ENCODE assay signal across 9 cellular contexts in genomic region chr7:158816271-158816670, GRCh38. TPM values are rescaled to one million over a fixed set of nuclear protein-coding genes. Genes with fewer than 3 reads are reported as not detected.
DNase-seq lines count a peak whose midpoint lies in the region; ATAC-seq and TF ChIP-seq lines count a peak whose summit lies in the region.
"Had no signal": no experiment of that assay in that cellular context is flagged by ENCODE, and none has a peak within 500 bp of the region (broad histone marks: within the 10 kb centered on the region; RNA-seq: fewer than 3 reads in every experiment).

No MANE protein-coding gene starts in this region.

- no peak for DNase-seq in stimulated activated naive CD8-positive, alpha-beta T cell treated with anti-CD3 and anti-CD28 coated beads, Interleukin-15, Interleukin-2, amounts not matched to agents 100 U/mL and 50 U/mL, for 24 hours
- DNase-seq in coronary artery (ENCODE audit: low spot score) (no peak), NCI-H510A (lab: John Stamatoyannopoulos, UW) (no peak), GOT3 (lab: John Stamatoyannopoulos, UW) (no peak), RPMI8226 (no peak)
- no peak for DNase-seq in naive thymus-derived CD4-positive, alpha-beta T cell
- no peak for DNase-seq in stimulated activated CD4-positive, alpha-beta T cell treated with anti-CD3 and anti-CD28 coated beads, Interleukin-15, amount 100 ng/mL, for 24 hours
- DNase-seq: dorsolateral prefrontal cortex had no signal

- H3K4me3 Mint-ChIP-seq in stimulated activated naive CD8-positive, alpha-beta T cell treated with anti-CD3 and anti-CD28 coated beads, Interleukin-15, Interleukin-2, amounts not matched to agents 100 ng/mL and 50 ng/mL, for 24 hours, result peak overlapping the region; percentile 21
- peak overlapping the region; percentile 72 to 93 (median 86) for H3K4me3 Mint-ChIP-seq in naive thymus-derived CD4-positive, alpha-beta T cell

- no peak for ATAC-seq in stimulated activated naive CD8-positive, alpha-beta T cell treated with anti-CD3 and anti-CD28 coated beads, Interleukin-15, Interleukin-2, amounts not matched to agents 100 U/mL and 50 U/mL, for 24 hours
- no peak for ATAC-seq in naive thymus-derived CD4-positive, alpha-beta T cell

- peak overlapping the region; percentile 7 for H3K4me3 ChIP-seq in coronary artery
- no peak overlapping the region for H3K4me3 ChIP-seq in naive thymus-derived CD4-positive, alpha-beta T cell (ENCODE audit: low read length)
- H3K4me3 ChIP-seq: dorsolateral prefrontal cortex had no signal

- CTCF ChIA-PET in naive thymus-derived CD4-positive, alpha-beta T cell (lab: Charles Lee), result interaction anchor here (0.7 to 2.2 kb wide), 5 partner anchors 11 to 83 kb away, joined by 3 to 9 read pairs (median 3); no protein-coding TSS in a partner anchor

- H3K4me1 Mint-ChIP-seq in stimulated activated naive CD8-positive, alpha-beta T cell treated with anti-CD3 and anti-CD28 coated beads, Interleukin-15, Interleukin-2, amounts not matched to agents 100 ng/mL and 50 ng/mL, for 24 hours (ENCODE audit: low read depth), result peaks cover 100% of the 10 kb centered on the region
- peaks cover 82 to 100% (median 98%) of the 10 kb centered on the region in 7 donors for H3K4me1 Mint-ChIP-seq in naive thymus-derived CD4-positive, alpha-beta T cell

- H3K27ac Mint-ChIP-seq in stimulated activated naive CD8-positive, alpha-beta T cell treated with anti-CD3 and anti-CD28 coated beads, Interleukin-15, Interleukin-2, amounts not matched to agents 100 ng/mL and 50 ng/mL, for 24 hours, result peak overlapping the region; percentile 99
- peak overlapping the region; percentile 96 to 99 (median 98) for H3K27ac Mint-ChIP-seq in naive thymus-derived CD4-positive, alpha-beta T cell

- H3K36me3 Mint-ChIP-seq in stimulated activated naive CD8-positive, alpha-beta T cell treated with anti-CD3 and anti-CD28 coated beads, Interleukin-15, Interleukin-2, amounts not matched to agents 100 ng/mL and 50 ng/mL, for 24 hours (ENCODE audit: low read depth), result peaks cover 9% of the 10 kb centered on the region
- peaks cover 0 to 21% (median 8%) of the 10 kb centered on the region in 5 donors for H3K36me3 Mint-ChIP-seq in naive thymus-derived CD4-positive, alpha-beta T cell

- intact Hi-C loops in naive thymus-derived CD4-positive, alpha-beta T cell (cut with micrococcal nuclease), result no loop called here

- no peaks in the 10 kb centered on the region for H3K9me3 Mint-ChIP-seq in stimulated activated naive CD8-positive, alpha-beta T cell treated with anti-CD3 and anti-CD28 coated beads, Interleukin-15, Interleukin-2, amounts not matched to agents 100 ng/mL and 50 ng/mL, for 24 hours
- H3K9me3 Mint-ChIP-seq in naive thymus-derived CD4-positive, alpha-beta T cell, result peaks cover 0 to 4% (median 0%) of the 10 kb centered on the region in 11 donors

- no peaks in the 10 kb centered on the region for H3K36me3 ChIP-seq in naive thymus-derived CD4-positive, alpha-beta T cell (ENCODE audit: control insufficient read depth in 2 of 3, insufficient read depth in 3 of 3, low read length in 3 of 3)

- no peaks in the 10 kb centered on the region for H3K27me3 Mint-ChIP-seq in stimulated activated naive CD8-positive, alpha-beta T cell treated with anti-CD3 and anti-CD28 coated beads, Interleukin-15, Interleukin-2, amounts not matched to agents 100 ng/mL and 50 ng/mL, for 24 hours
- H3K27me3 Mint-ChIP-seq in naive thymus-derived CD4-positive, alpha-beta T cell, result no peaks in the 10 kb centered on the region

- POLR2A ChIA-PET in naive thymus-derived CD4-positive, alpha-beta T cell (lab: Charles Lee), result interaction anchor here (0.7 to 2.8 kb wide), 8 partner anchors 8 to 87 kb away, joined by 3 to 34 read pairs (median 4); partner anchors contain the start of gene ESYT2

- H3K4me1 ChIP-seq in naive thymus-derived CD4-positive, alpha-beta T cell (ENCODE audit: control insufficient read depth in 2 of 2, insufficient read depth in 2 of 2, low read length in 2 of 2), result peaks cover 82 to 94% of the 10 kb centered on the region in 2 donors

- TF ChIP-seq CTCF in coronary artery (IDR thresholded peaks at IDR 0.05), result no peak

- no peaks in the 10 kb centered on the region for H3K9me3 ChIP-seq in naive thymus-derived CD4-positive, alpha-beta T cell (ENCODE audit: control insufficient read depth in 2 of 3, low read length in 3 of 3)

- H3K27me3 ChIP-seq in naive thymus-derived CD4-positive, alpha-beta T cell (ENCODE audit: control insufficient read depth in 2 of 2, insufficient read depth in 2 of 2, low read length in 2 of 2), result no peaks in the 10 kb centered on the region
- H3K27me3 ChIP-seq: dorsolateral prefrontal cortex had no signal

- H3K27ac ChIP-seq in coronary artery, result peak overlapping the region; percentile 69 to 97
- H3K27ac ChIP-seq in naive thymus-derived CD4-positive, alpha-beta T cell (ENCODE audit: low read depth, low read length), result peak overlapping the region; percentile 94

RNA-seq across cellular contexts. Expression of gene ESYT2, which starts 13.0 kb away (rescaled TPM):
- 100 to 1,000 TPM; 103 to 129 (median 113) TPM for total RNA-seq in naive thymus-derived CD4-positive, alpha-beta T cell
- 10 to 100 TPM; 46.3 to 87.2 TPM for polyA plus RNA-seq in naive thymus-derived CD4-positive, alpha-beta T cell

RNA-seq across cellular contexts. Expression of gene DYNC2I1, which starts 40.1 kb away (rescaled TPM):
- 10 to 100 TPM; 10.5 to 27.9 (median 15.4) TPM for total RNA-seq in naive thymus-derived CD4-positive, alpha-beta T cell
- 10 to 100 TPM; 16.8 to 22.1 TPM for polyA plus RNA-seq in naive thymus-derived CD4-positive, alpha-beta T cell
